In genomic region chr6:82735790-82736189, GRCh38 we compare ENCODE assay signal across 1 cellular context.
TF ChIP-seq lines count a peak whose summit lies in the region.

No MANE protein-coding gene starts in this region.

TF ChIP-seq in H1, 55 proteins besides CTCF, POLR2A, EP300 and RAD21 (continued from another document):
- TF ChIP-seq ATF2 (IDR thresholded peaks at IDR 0.05; ENCODE audit: low read length): no peak
- no peak for TF ChIP-seq KDM5A (IDR thresholded peaks at IDR 0.05; ENCODE audit: low read length)
- TF ChIP-seq TCF12 (IDR thresholded peaks at IDR 0.05; ENCODE audit: low read depth, low read length): no peak
- TF ChIP-seq E2F6 (IDR thresholded peaks at IDR 0.05): no peak
- no peak for TF ChIP-seq MAX (IDR thresholded peaks at IDR 0.05)
- no peak for TF ChIP-seq TAF7 (optimal IDR thresholded peaks at IDR 0.05; ENCODE audit: borderline replicate concordance, low read depth, low read length)
- TF ChIP-seq POLR2AphosphoS5 (IDR thresholded peaks at IDR 0.05; ENCODE audit: low read depth, low read length): no peak
- no peak for TF ChIP-seq POU5F1 (IDR thresholded peaks at IDR 0.05; ENCODE audit: low read depth, low read length)
- no peak for TF ChIP-seq FOSL1 (IDR thresholded peaks at IDR 0.05; ENCODE audit: insufficient read depth, low read depth, low read length)
